Comparison of ENCODE assay signal across 8 cellular contexts in genomic region chr3:48716508-48716981, GRCh38. TPM values are rescaled to one million over a fixed set of nuclear protein-coding genes. Genes with fewer than 3 reads are reported as not detected.
DNase-seq lines count a peak whose midpoint lies in the region; ATAC-seq, FAIRE-seq and TF ChIP-seq lines count a peak whose summit lies in the region.

No MANE protein-coding gene starts in this region.

- peaks cover 53% of the 10 kb centered on the region for H3K79me2 ChIP-seq in neural cell (replicated peaks; ENCODE audit: insufficient read depth, low read length)

- no peak for TF ChIP-seq EP300 in neural cell (conservative IDR thresholded peaks at IDR 0.05; ENCODE audit: poor library complexity, severe bottlenecking)

- H3K9ac ChIP-seq in endocrine pancreas (ENCODE audit: control insufficient read depth, insufficient read depth, low read length) (peak overlapping the region; percentile 90), neural cell (ENCODE audit: low read length) (peak overlapping the region; percentile 100)

- TF ChIP-seq RAD21 in neural cell (conservative IDR thresholded peaks at IDR 0.05) = no peak

- H3K36me3 ChIP-seq in endocrine pancreas (ENCODE audit: control insufficient read depth, insufficient read depth, low read length) = peaks cover 3% of the 10 kb centered on the region
- no peaks in the 10 kb centered on the region for H3K36me3 ChIP-seq in neural cell (ENCODE audit: insufficient read depth, low read length)

- peak overlapping the region; percentile 97 for H3K4me3 Mint-ChIP-seq in activated CD4-positive, alpha-beta T cell treated with anti-CD3 and anti-CD28 coated beads for 36 hours

- peak overlapping the region; percentile 100 for H3K27ac ChIP-seq in neural cell (ENCODE audit: low read length)

- intact Hi-C loops in activated CD4-positive, alpha-beta T cell treated with anti-CD3 and anti-CD28 coated beads for 36 hours (cut with DNase I, micrococcal nuclease) = loop anchor here (2.0 to 5.0 kb wide), 6 partner anchors 30 to 1554 kb away; partner anchors contain the start of genes ATRIP (in 1 of the 2), GMPPB (in 1 of the 2) and SETD2 (in 1 of the 2)

- H3K9me2 ChIP-seq in neural cell (ENCODE audit: insufficient read depth, low read length) = no peaks in the 10 kb centered on the region

- peaks cover 11% of the 10 kb centered on the region for H3K4me1 ChIP-seq in endocrine pancreas (ENCODE audit: control insufficient read depth, insufficient read depth, low read length)

- no peak for FAIRE-seq in frontal cortex (lab: Jason Lieb, UNC)

- no peaks in the 10 kb centered on the region for H3K27me3 ChIP-seq in endocrine pancreas (ENCODE audit: control insufficient read depth, insufficient read depth, low read length)
- H3K27me3 ChIP-seq in neural cell (ENCODE audit: insufficient read depth, low read depth, low read length) = no peaks in the 10 kb centered on the region

- H3K9me3 Mint-ChIP-seq in activated CD4-positive, alpha-beta T cell treated with anti-CD3 and anti-CD28 coated beads for 36 hours (ENCODE audit: low read depth) = no peaks in the 10 kb centered on the region

- peaks cover 35% of the 10 kb centered on the region for H3K4me1 Mint-ChIP-seq in activated CD4-positive, alpha-beta T cell treated with anti-CD3 and anti-CD28 coated beads for 36 hours

- CTCF ChIA-PET in activated CD4-positive, alpha-beta T cell treated with anti-CD3 and anti-CD28 coated beads for 36 hours (lab: Charles Lee) = interaction anchor here (0.7 to 1.9 kb wide), 11 partner anchors 8 to 291 kb away, joined by 3 to 10 read pairs (median 4); partner anchors contain the start of genes NCKIPSD and WDR6

- DNase-seq in activated CD4-positive, alpha-beta T cell treated with anti-CD3 and anti-CD28 coated beads for 36 hours = peak; percentile 51
- no peak for DNase-seq in activated CD4-positive, alpha-beta T cell treated with anti-CD3 and anti-CD28 coated beads for 1 hour
- DNase-seq in activated CD4-positive, alpha-beta T cell treated with anti-CD3 and anti-CD28 coated beads for 48 hours = peak; percentile 44
- DNase-seq in AG08396 (ENCODE audit: low spot score) (no peak), frontal cortex (ENCODE audit: low spot score in 2 of 2) (no peak)

- H3K27ac Mint-ChIP-seq in activated CD4-positive, alpha-beta T cell treated with anti-CD3 and anti-CD28 coated beads for 36 hours = peak overlapping the region; percentile 97

- H2AFZ ChIP-seq in neural cell (ENCODE audit: low read depth, low read length) = peak overlapping the region; percentile 10

- peak overlapping the region; percentile 95 for H3K4me2 ChIP-seq in neural cell (ENCODE audit: low read length)

- ATAC-seq in activated CD4-positive, alpha-beta T cell treated with anti-CD3 and anti-CD28 coated beads for 36 hours = no peak
- ATAC-seq in HG02763 (IDR thresholded peaks at IDR 0.05; ENCODE audit: unreplicated experiment) = no peak

- H4K20me1 ChIP-seq in neural cell (ENCODE audit: insufficient read depth) = peaks cover 16% of the 10 kb centered on the region

- H3K4me3 ChIP-seq in endocrine pancreas (ENCODE audit: control insufficient read depth, insufficient read depth, low read length) = peak overlapping the region; percentile 98
- H3K4me3 ChIP-seq in neural cell (ENCODE audit: low read length) = peak overlapping the region; percentile 84

- no peaks in the 10 kb centered on the region for H3K27me3 Mint-ChIP-seq in activated CD4-positive, alpha-beta T cell treated with anti-CD3 and anti-CD28 coated beads for 36 hours

- no peaks in the 10 kb centered on the region for H3F3A ChIP-seq in neural cell (ENCODE audit: insufficient read depth, low read length, poor library complexity, severe bottlenecking)

- TF ChIP-seq CTCF in neural cell (IDR thresholded peaks at IDR 0.05; ENCODE audit: poor library complexity, severe bottlenecking) = no peak

- POLR2A ChIA-PET in activated CD4-positive, alpha-beta T cell treated with anti-CD3 and anti-CD28 coated beads for 36 hours (lab: Charles Lee) = interaction anchor here (0.6 to 1.6 kb wide), 11 partner anchors 10 to 1553 kb away, joined by 3 to 6 read pairs (median 4); partner anchors contain the start of genes IMPDH2, PFKFB4, QRICH1 and SETD2

- H3K9me3 ChIP-seq in endocrine pancreas (ENCODE audit: control insufficient read depth, low read length) (no peaks in the 10 kb centered on the region), neural cell (ENCODE audit: low read length) (no peaks in the 10 kb centered on the region)

- H3K36me3 Mint-ChIP-seq in activated CD4-positive, alpha-beta T cell treated with anti-CD3 and anti-CD28 coated beads for 36 hours (ENCODE audit: low read depth) = peaks cover 32% of the 10 kb centered on the region

TF ChIP-seq in neural cell, 6 proteins besides CTCF, POLR2A, EP300 and RAD21:
- TF ChIP-seq TAF1 (IDR thresholded peaks at IDR 0.05; ENCODE audit: low read depth) (peak; percentile 79), MXI1 (conservative IDR thresholded peaks at IDR 0.05; ENCODE audit: poor library complexity, severe bottlenecking) (no peak)
TF ChIP-seq in neural cell: peak in this region for 1.

RNA-seq across cellular contexts. Expression of gene IP6K2, which starts 0.5 kb away (rescaled TPM):
- total RNA-seq in activated CD4-positive, alpha-beta T cell treated with anti-CD3 and anti-CD28 coated beads for 36 hours = 10 to 100 TPM; 39.4 to 48.3 TPM
- 451 and 480 TPM in 2 replicates for polyA plus RNA-seq in neural cell
- polyA minus RNA-seq in neural cell = 255 and 266 TPM in 2 replicates
- total RNA-seq in frontal cortex = 94.2 TPM

RNA-seq across cellular contexts. Expression of gene NCKIPSD, which starts 30.8 kb away (rescaled TPM):
- 10 to 100 TPM; 61.0 to 67.3 TPM for total RNA-seq in activated CD4-positive, alpha-beta T cell treated with anti-CD3 and anti-CD28 coated beads for 36 hours
- polyA plus RNA-seq in neural cell = 19.0 and 29.3 TPM in 2 replicates
- polyA minus RNA-seq in neural cell = 11.0 and 16.6 TPM in 2 replicates
- 6.1 TPM for total RNA-seq in frontal cortex

RNA-seq across cellular contexts. Expression of gene CELSR3, which starts 53.9 kb away (rescaled TPM):
- 1 to 10 TPM; 7.9 to 8.1 TPM for total RNA-seq in activated CD4-positive, alpha-beta T cell treated with anti-CD3 and anti-CD28 coated beads for 36 hours
- polyA plus RNA-seq in neural cell = 54.9 and 65.5 TPM in 2 replicates
- polyA minus RNA-seq in neural cell = 104 and 118 TPM in 2 replicates
- 27.7 TPM for total RNA-seq in frontal cortex

Comparison
In these comparisons a context has a peak if more than half of its experiments do, and no peak if none do; other contexts are left out.
1. DNase-seq: peak in activated CD4-positive, alpha-beta T cell treated with anti-CD3 and anti-CD28 coated beads for 36 hours (single experiment) and activated CD4-positive, alpha-beta T cell treated with anti-CD3 and anti-CD28 coated beads for 48 hours (single experiment); none in activated CD4-positive, alpha-beta T cell treated with anti-CD3 and anti-CD28 coated beads for 1 hour (single experiment), AG08396 (single experiment) and frontal cortex (0 of 2).